Comparison of ENCODE assay signal across 20 cellular contexts in the genomic region with DNA sequence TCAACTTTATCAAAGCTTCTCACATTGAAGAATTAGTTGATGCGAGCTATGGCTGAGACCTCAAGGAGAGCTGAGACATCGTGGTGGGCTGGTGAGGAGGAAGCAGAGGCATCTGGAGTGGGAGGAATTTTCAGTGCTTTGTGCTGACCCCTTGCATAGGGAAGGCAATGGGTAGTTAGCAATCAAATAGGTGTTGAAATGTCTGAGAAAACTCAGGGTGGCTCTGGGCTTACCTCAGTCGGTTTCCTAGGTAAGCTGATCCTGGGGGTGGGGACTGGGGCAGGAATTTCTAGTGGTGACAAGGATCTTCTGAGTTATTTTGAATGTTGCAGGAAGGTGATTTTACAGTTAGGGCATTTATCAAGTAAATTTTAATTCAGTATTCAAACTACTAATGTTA. TPM values are rescaled to one million over a fixed set of nuclear protein-coding genes. Genes with fewer than 3 reads are reported as not detected.
DNase-seq lines count a peak whose midpoint lies in the region; ATAC-seq and TF ChIP-seq lines count a peak whose summit lies in the region.
"Had no signal": no experiment of that assay in that cellular context is flagged by ENCODE, and none has a peak within 500 bp of the region (broad histone marks: within the 10 kb centered on the region; RNA-seq: fewer than 3 reads in every experiment).

No MANE protein-coding gene starts in this region.

- H3K27ac ChIP-seq in GM23338 (ENCODE audit: low read depth) = no peak overlapping the region
- H3K27ac ChIP-seq: 22Rv1; BLaER1 treated with 17β-estradiol and CSF1 and Interleukin-3, amounts not matched to agents 10 nM and 100 nM had no signal

- H3K27me3 Mint-ChIP-seq in GM23338 (ENCODE audit: insufficient read depth, low read depth, poor library complexity) = peaks cover 5% of the 10 kb centered on the region

- no peak overlapping the region for H3K27ac Mint-ChIP-seq in GM23338
- H3K27ac Mint-ChIP-seq: CD14-positive monocyte; CD4-positive, alpha-beta T cell; CD8-positive, alpha-beta memory T cell had no signal

- no peaks in the 10 kb centered on the region for H4K20me1 ChIP-seq in GM23338 (replicated peaks; ENCODE audit: insufficient read depth)
- H4K20me1 ChIP-seq: BLaER1 treated with 17β-estradiol and CSF1 and Interleukin-3, amounts not matched to agents 10 nM and 100 nM had no signal

- H3F3A ChIP-seq in GM23338 (replicated peaks; ENCODE audit: low read depth) = no peaks in the 10 kb centered on the region

- peaks cover 24% of the 10 kb centered on the region; the same call in 2 of the 3 replicates for H3K9me3 Mint-ChIP-seq in GM23338
- H3K9me3 Mint-ChIP-seq: CD4-positive, alpha-beta T cell had no signal

- no peaks in the 10 kb centered on the region for H3K79me2 ChIP-seq in GM23338 (replicated peaks; ENCODE audit: insufficient read depth)

- H3K4me1 ChIP-seq in GM23338 (ENCODE audit: insufficient read depth) = no peaks in the 10 kb centered on the region
- H3K4me1 ChIP-seq in NT2/D1 (ENCODE audit: insufficient read depth, insufficient read length) = no peaks in the 10 kb centered on the region
- H3K4me1 ChIP-seq: BE2C; BLaER1 treated with 17β-estradiol and CSF1 and Interleukin-3, amounts not matched to agents 10 nM and 100 nM had no signal

- no peak overlapping the region for H2AFZ ChIP-seq in GM23338

- H3K9me2 ChIP-seq in GM23338 (ENCODE audit: insufficient read depth) = 0 out of 2 replicates have a peak, but pooled peaks cover 3% of the 10 kb centered on the region

- no peaks in the 10 kb centered on the region for H3K36me3 ChIP-seq in GM23338 (ENCODE audit: insufficient read depth)
- H3K36me3 ChIP-seq in NT2/D1 (ENCODE audit: insufficient read depth, insufficient read length, low read length) = no peaks in the 10 kb centered on the region
- H3K36me3 ChIP-seq: BE2C; BLaER1 treated with 17β-estradiol and CSF1 and Interleukin-3, amounts not matched to agents 10 nM and 100 nM had no signal

- no peaks in the 10 kb centered on the region for H3K27me3 ChIP-seq in GM23338 (ENCODE audit: insufficient read depth)
- H3K27me3 ChIP-seq in NT2/D1 (ENCODE audit: insufficient read depth, insufficient read length) = no peaks in the 10 kb centered on the region
- H3K27me3 ChIP-seq: BE2C; BLaER1 treated with 17β-estradiol and CSF1 and Interleukin-3, amounts not matched to agents 10 nM and 100 nM had no signal

- ATAC-seq in GM23338 (peak; percentile 75), GM18520 (IDR thresholded peaks at IDR 0.05; ENCODE audit: unreplicated experiment) (no peak)
- ATAC-seq: GM12878, HCT116 had no signal

- no peaks in the 10 kb centered on the region for H3K36me3 Mint-ChIP-seq in GM23338 (ENCODE audit: low read depth)
- H3K36me3 Mint-ChIP-seq: CD14-positive monocyte; CD8-positive, alpha-beta memory T cell had no signal

- H3K9ac ChIP-seq in NT2/D1 (ENCODE audit: insufficient read length, low read depth) = no peak overlapping the region
- H3K9ac ChIP-seq: BLaER1 treated with 17β-estradiol and CSF1 and Interleukin-3, amounts not matched to agents 10 nM and 100 nM had no signal

- peak; percentile 25 for DNase-seq in GM23338 (ENCODE audit: low spot score)
- DNase-seq in NT2/D1 (ENCODE audit: low read depth, low spot score) = peak; percentile 38
- DNase-seq in iPS-NIHi11 (ENCODE audit: low spot score) = peak; percentile 26
- DNase-seq in NCI-H1694 treated with DMSO at 0.1 percent for 48 hours (lab: John Stamatoyannopoulos, UW) = no peak
- no peak for DNase-seq in amniotic stem cell (lab: John Stamatoyannopoulos, UW)
- DNase-seq: AML-193; BE2C; CD4-positive, alpha-beta T cell; CD8-positive, alpha-beta memory T cell; DMS 273 treated with DMSO at 0.1 percent for 48 hours; DMS79; EL; GDM1; GOT3 had no signal

- H3K4me3 Mint-ChIP-seq in GM23338 = no peak overlapping the region
- H3K4me3 Mint-ChIP-seq: CD14-positive monocyte; CD4-positive, alpha-beta T cell; CD8-positive, alpha-beta memory T cell had no signal

- no peak for TF ChIP-seq CTCF in GM23338 (conservative IDR thresholded peaks at IDR 0.05; ENCODE audit: low read depth in 2 of 2)

- 0 out of 2 replicates have a peak, but pooled peaks cover 1% of the 10 kb centered on the region for H3K9me3 ChIP-seq in NT2/D1 (ENCODE audit: insufficient read depth, low read length)
- H3K9me3 ChIP-seq: BE2C; BLaER1 treated with 17β-estradiol and CSF1 and Interleukin-3, amounts not matched to agents 10 nM and 100 nM had no signal

- H3K4me3 ChIP-seq in GM23338 = no peak overlapping the region
- no peak overlapping the region for H3K4me3 ChIP-seq in NT2/D1 (ENCODE audit: insufficient read length, low read depth)
- H3K4me3 ChIP-seq: BLaER1 treated with 17β-estradiol and CSF1 and Interleukin-3, amounts not matched to agents 10 nM and 100 nM; GM12878 had no signal

- H3K4me1 Mint-ChIP-seq in GM23338 = peaks cover 8% of the 10 kb centered on the region; the same call in 1 of the 3 replicates
- H3K4me1 Mint-ChIP-seq: CD14-positive monocyte; CD8-positive, alpha-beta memory T cell had no signal

- no peak overlapping the region for H3K4me2 ChIP-seq in GM23338
- H3K4me2 ChIP-seq: BLaER1 treated with 17β-estradiol and CSF1 and Interleukin-3, amounts not matched to agents 10 nM and 100 nM had no signal

TF ChIP-seq in GM23338, 12 proteins besides CTCF, POLR2A, EP300 and RAD21:
- TF ChIP-seq ZNF331 (CRISPR knock-in tag; IDR thresholded peaks at IDR 0.05; ENCODE audit: low read depth) = no peak
- no peak for TF ChIP-seq ZNF114 (CRISPR knock-in tag; IDR thresholded peaks at IDR 0.05)
- no peak for TF ChIP-seq NANOG (IDR thresholded peaks at IDR 0.05; ENCODE audit: borderline replicate concordance)
- TF ChIP-seq STAT1 (IDR thresholded peaks at IDR 0.05; ENCODE audit: unreplicated experiment) = no peak
- no peak for TF ChIP-seq ETS1 (IDR thresholded peaks at IDR 0.05)

RNA-seq across cellular contexts. Expression of gene DPP10, which starts 20.7 kb away (rescaled TPM):
- total RNA-seq in GM23338 (2014; rRNA removed; shearing (Covaris generic)) = 14.8 and 26.3 TPM in 2 replicates
- 2.8 and 3.6 TPM in 2 replicates for polyA plus RNA-seq in GM23338 (2016; fragmentation: Nextera tagmentation; extraction: Ambion mirVana)
- total RNA-seq: CD4-positive, alpha-beta T cell; CD8-positive, alpha-beta memory T cell; GM12878 had no signal
- polyA plus RNA-seq: CD14-positive monocyte; CD8-positive, alpha-beta memory T cell; GM12878 had no signal

Comparison
In these comparisons a context has a peak if more than half of its experiments do, and no peak if none do; other contexts are left out.
1. DNase-seq: peak in GM23338 (single experiment), NT2/D1 (single experiment) and iPS-NIHi11 (single experiment); none in NCI-H1694 treated with DMSO at 0.1 percent for 48 hours (single experiment) and amniotic stem cell (single experiment).